Comparison of ENCODE assay signal across 15 cellular contexts in genomic region chr4:7904108-7904516, GRCh38. TPM values are rescaled to one million over a fixed set of nuclear protein-coding genes. Genes with fewer than 3 reads are reported as not detected.
A peak's percentile ranks its signal among the peaks of the same experiment; 100 is the strongest.
DNase-seq lines count a peak whose midpoint lies in the region; ATAC-seq and TF ChIP-seq lines count a peak whose summit lies in the region.
"Had no signal": no experiment of that assay in that cellular context is flagged by ENCODE, and none has a peak within 500 bp of the region (broad histone marks: within the 10 kb centered on the region; RNA-seq: fewer than 3 reads in every experiment).

No MANE protein-coding gene starts in this region.

- ATAC-seq in gastroesophageal sphincter, result no peak
- ATAC-seq: activated T-helper 17 cell treated with anti-CD3 and anti-CD28 coated beads, Interleukin-2, amount 50 U/mL, for 72 hours had no signal

- H3K4me1 ChIP-seq in gastroesophageal sphincter, result peaks cover 0 to 100% (median 46%) of the 10 kb centered on the region in 3 donors
- peaks cover 12 to 43% (median 38%) of the 10 kb centered on the region in 5 donors for H3K4me1 ChIP-seq in subcutaneous abdominal adipose tissue (ENCODE audit: control insufficient read depth in 5 of 5, insufficient read depth in 5 of 5, low read length in 5 of 5)

- peak overlapping the region; percentile 32 to 86 (median 74) for H3K27ac ChIP-seq in gastroesophageal sphincter
- peak overlapping the region; percentile 97 for H3K27ac ChIP-seq in subcutaneous abdominal adipose tissue (ENCODE audit: low read depth, low read length)
- H3K27ac ChIP-seq: 22Rv1, WERI-Rb-1 had no signal

- TF ChIP-seq EP300 in gastroesophageal sphincter (IDR thresholded peaks at IDR 0.05), result no peak

- H3K27me3 Mint-ChIP-seq in activated T-helper 1 cell treated with anti-CD3 and anti-CD28 coated beads, Interleukin-12 subunit alpha, Interleukin-12 subunit beta, Interleukin-2, Interleukin-4 antibody, amounts not matched to agents 30 ng/mL and 10 ng/mL and 1 ng/mL, durations not matched to agents 14 hours and 24 hours and 36 hours (ENCODE audit: insufficient read depth), result no peaks in the 10 kb centered on the region
- H3K27me3 Mint-ChIP-seq: activated T-helper 17 cell treated with anti-CD3 and anti-CD28 coated beads, Interleukin-2, amount 50 U/mL, for 72 hours had no signal

- H3K4me3 ChIP-seq in gastroesophageal sphincter, result no peak overlapping the region
- no peak overlapping the region for H3K4me3 ChIP-seq in subcutaneous abdominal adipose tissue (ENCODE audit: low read depth in 1 of 5, low read length in 5 of 5)
- H3K4me3 ChIP-seq: HAP-1 had no signal

- no peak overlapping the region for H3K4me3 Mint-ChIP-seq in activated T-helper 1 cell treated with anti-CD3 and anti-CD28 coated beads, Interleukin-12 subunit alpha, Interleukin-12 subunit beta, Interleukin-2, Interleukin-4 antibody, amounts not matched to agents 30 ng/mL and 10 ng/mL and 1 ng/mL, durations not matched to agents 14 hours and 24 hours and 36 hours
- H3K4me3 Mint-ChIP-seq: activated T-helper 17 cell treated with anti-CD3 and anti-CD28 coated beads, Interleukin-2, amount 50 U/mL, for 72 hours had no signal

- WGBS in gastroesophageal sphincter (ENCODE audit: low coverage in 1 of 2), 2 donors, result 31 to 37% methylated on average over 5 to 9 of the region's 10 CpGs

- no peak for TF ChIP-seq POLR2A in gastroesophageal sphincter (IDR thresholded peaks at IDR 0.05)

- no peak for TF ChIP-seq CTCF in gastroesophageal sphincter (IDR thresholded peaks at IDR 0.05)

- H3K27ac Mint-ChIP-seq in activated T-helper 1 cell treated with anti-CD3 and anti-CD28 coated beads, Interleukin-12 subunit alpha, Interleukin-12 subunit beta, Interleukin-2, Interleukin-4 antibody, amounts not matched to agents 30 ng/mL and 10 ng/mL and 1 ng/mL, durations not matched to agents 14 hours and 24 hours and 36 hours, result no peak overlapping the region
- H3K27ac Mint-ChIP-seq: activated T-helper 17 cell treated with anti-CD3 and anti-CD28 coated beads, Interleukin-2, amount 50 U/mL, for 72 hours had no signal

- H3K36me3 ChIP-seq in gastroesophageal sphincter, result no peaks in the 10 kb centered on the region
- H3K36me3 ChIP-seq in subcutaneous abdominal adipose tissue (ENCODE audit: control insufficient read depth in 5 of 5, insufficient read depth in 5 of 5, low read length in 5 of 5), result no peaks in the 10 kb centered on the region
- H3K36me3 ChIP-seq: HAP-1, WERI-Rb-1 had no signal

- H3K36me3 Mint-ChIP-seq in activated T-helper 1 cell treated with anti-CD3 and anti-CD28 coated beads, Interleukin-12 subunit alpha, Interleukin-12 subunit beta, Interleukin-2, Interleukin-4 antibody, amounts not matched to agents 30 ng/mL and 10 ng/mL and 1 ng/mL, durations not matched to agents 14 hours and 24 hours and 36 hours (ENCODE audit: low read depth), result no peaks in the 10 kb centered on the region

- DNase-seq in DMS 273 (lab: John Stamatoyannopoulos, UW; ENCODE audit: unreplicated experiment) (peak; percentile 63), DMS 273 treated with DMSO at 0.1 percent for 48 hours (lab: John Stamatoyannopoulos, UW) (no peak), astrocyte of the hippocampus (ENCODE audit: low read depth, low spot score) (peak; percentile 89), COLO668 (lab: John Stamatoyannopoulos, UW; ENCODE audit: unreplicated experiment) (no peak), RPMI8226 (no peak)
- DNase-seq in activated T-helper 1 cell treated with anti-CD3 and anti-CD28 coated beads, Interleukin-12 subunit alpha, Interleukin-12 subunit beta, Interleukin-2, Interleukin-4 antibody, amounts not matched to agents 30 ng/mL and 10 ng/mL and 1 ng/mL, durations not matched to agents 14 hours and 24 hours and 36 hours (ENCODE audit: low spot score), result no peak
- DNase-seq: islet precursor cell, NCI-H1048, WERI-Rb-1 had no signal

- peaks cover 25% of the 10 kb centered on the region for H3K4me1 Mint-ChIP-seq in activated T-helper 1 cell treated with anti-CD3 and anti-CD28 coated beads, Interleukin-12 subunit alpha, Interleukin-12 subunit beta, Interleukin-2, Interleukin-4 antibody, amounts not matched to agents 30 ng/mL and 10 ng/mL and 1 ng/mL, durations not matched to agents 14 hours and 24 hours and 36 hours (ENCODE audit: low read depth)

- intact Hi-C loops in activated T-helper 1 cell treated with anti-CD3 and anti-CD28 coated beads, Interleukin-12 subunit alpha, Interleukin-12 subunit beta, Interleukin-2, Interleukin-4 antibody, amounts not matched to agents 30 ng/mL and 10 ng/mL and 1 ng/mL, durations not matched to agents 14 hours and 24 hours and 36 hours (cut with micrococcal nuclease), result no loop called here

- H3K9me3 ChIP-seq in gastroesophageal sphincter (no peaks in the 10 kb centered on the region), subcutaneous abdominal adipose tissue (ENCODE audit: control insufficient read depth in 5 of 5, low read length in 5 of 5) (no peaks in the 10 kb centered on the region)
- H3K9me3 ChIP-seq: HAP-1 had no signal

- H3K9ac ChIP-seq in subcutaneous abdominal adipose tissue (ENCODE audit: low read length in 5 of 5), result no peak overlapping the region

- no peaks in the 10 kb centered on the region for H3K9me3 Mint-ChIP-seq in activated T-helper 1 cell treated with anti-CD3 and anti-CD28 coated beads, Interleukin-12 subunit alpha, Interleukin-12 subunit beta, Interleukin-2, Interleukin-4 antibody, amounts not matched to agents 30 ng/mL and 10 ng/mL and 1 ng/mL, durations not matched to agents 14 hours and 24 hours and 36 hours
- H3K9me3 Mint-ChIP-seq: activated T-helper 17 cell treated with anti-CD3 and anti-CD28 coated beads, Interleukin-2, amount 50 U/mL, for 72 hours had no signal

- H3K27me3 ChIP-seq in gastroesophageal sphincter, result no peaks in the 10 kb centered on the region
- peaks cover 0 to 2% (median 0%) of the 10 kb centered on the region in 5 donors for H3K27me3 ChIP-seq in subcutaneous abdominal adipose tissue (ENCODE audit: control insufficient read depth in 5 of 5, insufficient read depth in 4 of 5, low read length in 5 of 5)

RNA-seq across cellular contexts. Expression of gene AFAP1, which starts 35.5 kb away (rescaled TPM):
- total RNA-seq in gastroesophageal sphincter, result 10 to 100 TPM; 32.0 to 79.7 (median 48.1) TPM
- total RNA-seq in activated T-helper 1 cell treated with anti-CD3 and anti-CD28 coated beads, Interleukin-12 subunit alpha, Interleukin-12 subunit beta, Interleukin-2, Interleukin-4 antibody, amounts not matched to agents 30 ng/mL and 10 ng/mL and 1 ng/mL, durations not matched to agents 14 hours and 24 hours and 36 hours, result 48.3 and 48.4 TPM in 2 replicates
- total RNA-seq: OCI-LY7 had no signal

Comparison
In these comparisons a context has a peak if more than half of its experiments do, and no peak if none do; other contexts are left out.
1. DNase-seq: peak in DMS 273 (single experiment) and astrocyte of the hippocampus (single experiment); none in DMS 273 treated with DMSO at 0.1 percent for 48 hours (single experiment), activated T-helper 1 cell treated with anti-CD3 and anti-CD28 coated beads, Interleukin-12 subunit alpha, Interleukin-12 subunit beta, Interleukin-2, Interleukin-4 antibody, amounts not matched to agents 30 ng/mL and 10 ng/mL and 1 ng/mL, durations not matched to agents 14 hours and 24 hours and 36 hours (single experiment), COLO668 (single experiment) and RPMI8226 (single experiment).